28 cellular contexts compared by ENCODE assay signal in the genomic region with DNA sequence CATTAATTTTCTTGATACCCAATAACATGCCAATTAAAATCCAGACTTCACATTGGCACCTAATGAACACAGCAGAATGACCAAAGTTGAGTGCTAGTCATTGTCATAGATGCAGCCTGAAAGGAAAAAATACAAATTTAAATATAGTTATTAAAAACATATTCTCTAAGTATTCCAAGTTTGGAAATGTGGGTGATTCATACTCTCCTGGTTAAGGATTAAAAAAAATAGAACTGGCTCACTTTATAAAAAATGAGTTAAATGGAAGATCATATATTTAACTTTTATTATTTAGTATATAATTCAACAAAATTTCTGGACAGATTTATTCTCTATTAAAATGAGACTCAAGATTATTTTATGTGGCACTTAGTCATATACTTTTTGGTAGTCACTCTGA.
"Had no signal": no experiment of that assay in that cellular context is flagged by ENCODE, and none has a peak within 500 bp of the region (broad histone marks: within the 10 kb centered on the region; RNA-seq: fewer than 3 reads in every experiment).

No MANE protein-coding gene starts in this region.

- H3K4me3 ChIP-seq: breast epithelium, Peyer's patch, SJSA1 had no signal

- H3K9me3 ChIP-seq: breast epithelium, Peyer's patch, SJSA1 had no signal

- DNase-seq: activated CD4-positive, alpha-beta T cell treated with anti-CD3 and anti-CD28 coated beads for 48 hours; activated CD4-positive, alpha-beta T cell treated with anti-CD3 and anti-CD28 coated beads, Interleukin-2, amount 50 U/mL, for 48 hours; activated CD4-positive, CD25-positive, alpha-beta regulatory T cell treated with anti-CD3 and anti-CD28 coated beads, Interleukin-2, amount 50 U/mL, for 72 hours; activated CD8-positive, alpha-beta memory T cell treated with anti-CD3 and anti-CD28 coated beads, Interleukin-2, amount 10 ng/mL, durations not matched to agents 7 days and 5 days; activated effector memory CD4-positive, alpha-beta T cell treated with Interleukin-2 at 50 U/mL for 16 hours; activated naive CD4-positive, alpha-beta T cell; activated T-cell treated with anti-CD3 and anti-CD28 coated beads, Interleukin-2, amount 50 U/mL, for 24 hours; aorta; caudate nucleus; Karpas-422; MM.1S; NCI-H1105; NCI-H146; NCI-H187 treated with DMSO at 0.1 percent for 48 hours; NCI-H2171; NCI-H2227 treated with DMSO at 0.1 percent for 48 hours; NCI-H446 treated with DMSO at 0.1 percent for 48 hours; NCI-H524 treated with DMSO at 0.1 percent for 48 hours; NCI-H82; NK-92 treated with Interleukin-12 subunit alpha and Interleukin-12 subunit beta, amount 100 ng/mL, for 24 hours; OCI-M1; Peyer's patch; SHP77; SW 1271 had no signal

- H3K27ac ChIP-seq: breast epithelium, Peyer's patch, SJSA1 had no signal

- H3K27me3 ChIP-seq: breast epithelium, Peyer's patch, SJSA1 had no signal

- H3K36me3 ChIP-seq: breast epithelium, Peyer's patch, SJSA1 had no signal

- ATAC-seq: activated CD8-positive, alpha-beta memory T cell treated with anti-CD3 and anti-CD28 coated beads, Interleukin-2, amount 10 ng/mL, durations not matched to agents 7 days and 5 days; SK-N-SH treated with all-trans-retinoic acid at 6 μM for 48 hours; WTC11 had no signal

- H3K4me1 ChIP-seq: breast epithelium, Peyer's patch had no signal
